In genomic region chr7:134996097-134996550, GRCh38 we compare ENCODE assay signal across 9 cellular contexts. TPM values are rescaled to one million over a fixed set of nuclear protein-coding genes. Genes with fewer than 3 reads are reported as not detected.
A peak's percentile ranks its signal among the peaks of the same experiment; 100 is the strongest.
DNase-seq lines count a peak whose midpoint lies in the region; ATAC-seq, FAIRE-seq and TF ChIP-seq lines count a peak whose summit lies in the region.
"Had no signal": no experiment of that assay in that cellular context is flagged by ENCODE, and none has a peak within 500 bp of the region (broad histone marks: within the 10 kb centered on the region; RNA-seq: fewer than 3 reads in every experiment).

No MANE protein-coding gene starts in this region.

- 27% methylated on average over 2 of the region's 2 CpGs for WGBS in K562 (ENCODE audit: insufficient coverage, low coverage, missing lambda C conversion rate)
- WGBS in aorta, 2 donors: 24 to 30% methylated on average over 2 of the region's 2 CpGs
- 96% methylated on average over 2 of the region's 2 CpGs for WGBS in mammary epithelial cell (ENCODE audit: low coverage, missing lambda C conversion rate)

- no peak for TF ChIP-seq RAD21 in K562 (CRISPR knock-in tag; conservative IDR thresholded peaks at IDR 0.05 in 1 of 2, IDR thresholded peaks at IDR 0.05 in 1 of 2)

- CTCF ChIA-PET in K562 (lab: Yijun Ruan, JAX; ENCODE audit: low intra/inter-chr PET ratio) (no interaction called here), mammary epithelial cell (lab: Charles Lee; ENCODE audit: low non-redundant PET) (no interaction called here)

- in situ Hi-C loops in K562 (cut with MboI) (no loop called here), mammary epithelial cell (cut with MboI; ENCODE audit: low sequenced_read_pairs in 2 of 2) (loop anchor here in 1 of 2 donors (25.0 kb wide), 1 partner anchor 166 kb away; the partner anchor contains the start of gene CYREN)

- peak overlapping the region; percentile 54 for H3K27ac ChIP-seq in cardiac muscle cell
- H3K27ac ChIP-seq in K562 (ENCODE audit: extremely low read depth, low read depth, low read length): no peak overlapping the region
- H3K27ac ChIP-seq in aorta (ENCODE audit: low read depth in 1 of 2, low read length in 2 of 2): peak overlapping the region; percentile 49 to 69
- no peak overlapping the region for H3K27ac ChIP-seq in mammary epithelial cell (ENCODE audit: insufficient read depth, low read depth, low read length)

- H3K4me2 ChIP-seq in K562 (ENCODE audit: insufficient read depth, low read length): no peak overlapping the region
- H3K4me2 ChIP-seq in mammary epithelial cell (ENCODE audit: insufficient read depth, low read depth, low read length): no peak overlapping the region

- H3K9me3 ChIP-seq in cardiac muscle cell (ENCODE audit: low read depth) (no peaks in the 10 kb centered on the region), K562 (replicated peaks; ENCODE audit: control insufficient read depth, insufficient read depth, low read depth, low read length) (no peaks in the 10 kb centered on the region), aorta (ENCODE audit: control insufficient read depth, low read length) (no peaks in the 10 kb centered on the region), mammary epithelial cell (replicated peaks; ENCODE audit: insufficient read depth, low read length) (no peaks in the 10 kb centered on the region)

- ATAC-seq in left cardiac atrium (no peak), HG03025 (IDR thresholded peaks at IDR 0.05; ENCODE audit: low FRiP score, unreplicated experiment) (peak; percentile 40), K562 (no peak), aorta (ENCODE audit: low FRiP score) (no peak)

- H3K27me3 ChIP-seq in cardiac muscle cell (no peaks in the 10 kb centered on the region), K562 (ENCODE audit: control insufficient read depth in 2 of 2, insufficient read depth in 2 of 2, low read length in 2 of 2) (no peaks in the 10 kb centered on the region; a peak in 1 of 5 replicates), aorta (ENCODE audit: control insufficient read depth in 1 of 2, insufficient read depth in 2 of 2, low read length in 1 of 2) (no peaks in the 10 kb centered on the region), mammary epithelial cell (ENCODE audit: insufficient read depth, low read length) (no peaks in the 10 kb centered on the region)

- DNase-seq in cardiac muscle cell (ENCODE audit: low read depth in 1 of 2, low spot score in 1 of 2): peak in 1 of 2 donors; percentile 38
- DNase-seq in left cardiac atrium: no peak
- DNase-seq in K562 (ENCODE audit: extremely low read depth in 1 of 4, low spot score in 3 of 4): no peak
- DNase-seq in aorta: no peak
- no peak for DNase-seq in NCI-H748 treated with DMSO at 0.1 percent for 48 hours (lab: John Stamatoyannopoulos, UW)
- DNase-seq in mammary epithelial cell: no peak
- no peak for DNase-seq in amygdala (lab: John Stamatoyannopoulos, UW)

- POLR2A ChIA-PET in K562 (lab: Yijun Ruan, JAX): interaction anchor here (1.2 kb wide), 1 partner anchor 8 kb away, joined by 4 read pairs; no protein-coding TSS in a partner anchor

- H3K36me3 ChIP-seq in cardiac muscle cell: no peaks in the 10 kb centered on the region
- peaks cover 5% of the 10 kb centered on the region; the same call in 2 of the 3 replicates for H3K36me3 ChIP-seq in K562 (ENCODE audit: control insufficient read depth, insufficient read depth, low read length)
- H3K36me3 ChIP-seq in aorta (ENCODE audit: control insufficient read depth in 1 of 2, insufficient read depth in 2 of 2, low read length in 1 of 2): no peaks in the 10 kb centered on the region
- no peaks in the 10 kb centered on the region for H3K36me3 ChIP-seq in mammary epithelial cell (ENCODE audit: insufficient read depth, low read length)

- FAIRE-seq in K562 (lab: Jason Lieb, UNC): no peak
- FAIRE-seq: islet of Langerhans had no signal

- H3K9ac ChIP-seq in K562 (ENCODE audit: insufficient read depth in 1 of 2, low read depth in 2 of 2, low read length in 2 of 2): no peak overlapping the region
- no peak overlapping the region for H3K9ac ChIP-seq in mammary epithelial cell (ENCODE audit: insufficient read depth, low read length)

- BruUV-seq in K562 (replicated peaks; lab: Mats Ljungman, UMichigan): no TSS peak
- no TSS peak for BruUV-seq in mammary epithelial cell (replicated peaks; lab: Mats Ljungman, UMichigan)

- H2AFZ ChIP-seq in K562 (ENCODE audit: low read depth, low read length) (no peak overlapping the region), mammary epithelial cell (ENCODE audit: low read depth, low read length) (no peak overlapping the region)

- peaks cover 18% of the 10 kb centered on the region for H3K4me1 ChIP-seq in cardiac muscle cell (ENCODE audit: low read depth)
- H3K4me1 ChIP-seq in K562 (replicated peaks in 1 of 2; ENCODE audit: control insufficient read depth in 2 of 2, insufficient read depth in 2 of 2, low read length in 2 of 2): peaks cover 0 to 12% of the 10 kb centered on the region in 2 experiments; a peak in 2 of 5 replicates
- H3K4me1 ChIP-seq in aorta (ENCODE audit: control insufficient read depth in 1 of 2, insufficient read depth in 2 of 2, low read length in 2 of 2): peaks cover 8 to 10% of the 10 kb centered on the region in 2 donors
- no peaks in the 10 kb centered on the region for H3K4me1 ChIP-seq in mammary epithelial cell (ENCODE audit: insufficient read depth, low read length)

- H3K79me2 ChIP-seq in K562 (ENCODE audit: control insufficient read depth, insufficient read depth, low read length) (no peaks in the 10 kb centered on the region), mammary epithelial cell (ENCODE audit: insufficient read depth, low read length) (no peaks in the 10 kb centered on the region)

- TF ChIP-seq EP300 in K562 (IDR thresholded peaks at IDR 0.05; ENCODE audit: low read length): no peak

- TF ChIP-seq POLR2A in K562 (conservative IDR thresholded peaks at IDR 0.05): no peak

- intact Hi-C loops in left cardiac atrium (cut with DNase I) (loop anchor here in 1 of 2 donors (10.0 kb wide), 1 partner anchor 169 kb away; no protein-coding TSS in a partner anchor), K562 (cut with micrococcal nuclease) (no loop called here), aorta (cut with DNase I) (no loop called here), mammary epithelial cell (cut with micrococcal nuclease) (no loop called here)

- H4K20me1 ChIP-seq in K562 (replicated peaks; ENCODE audit: control insufficient read depth, insufficient read depth, low read length) (no peaks in the 10 kb centered on the region), mammary epithelial cell (ENCODE audit: insufficient read depth, low read length) (no peaks in the 10 kb centered on the region)

- H3K9me1 ChIP-seq in K562 (ENCODE audit: control insufficient read depth, insufficient read depth, low read length): no peaks in the 10 kb centered on the region

- no peak for TF ChIP-seq CTCF in cardiac muscle cell (IDR thresholded peaks at IDR 0.05; ENCODE audit: low read depth, low read length)
- TF ChIP-seq CTCF in K562 (IDR thresholded peaks at IDR 0.05 in 2 of 3, conservative IDR thresholded peaks at IDR 0.05 in 1 of 3; ENCODE audit: insufficient read depth in 2 of 3, low read depth in 1 of 3, low read length in 3 of 3): no peak
- no peak for TF ChIP-seq CTCF in mammary epithelial cell (conservative IDR thresholded peaks at IDR 0.05 in 1 of 2, IDR thresholded peaks at IDR 0.05 in 1 of 2; ENCODE audit: extremely low read depth in 1 of 2, insufficient read depth in 1 of 2, low read depth in 1 of 2, low read length in 2 of 2)

- dilution Hi-C loops in mammary epithelial cell (cut with HindIII; ENCODE audit: low sequenced_read_pairs): no loop called here

- H3K4me3 ChIP-seq in cardiac muscle cell (no peak overlapping the region), K562 (no peak overlapping the region), aorta (ENCODE audit: low read length in 2 of 2) (no peak overlapping the region), mammary epithelial cell (replicated peaks in 1 of 3; ENCODE audit: insufficient read depth in 1 of 3, low read depth in 2 of 3, low read length in 3 of 3) (no peak overlapping the region)

TF ChIP-seq in K562, 482 proteins besides CTCF, POLR2A, EP300 and RAD21 (continues in another document):
- TF ChIP-seq PKNOX1 (IDR thresholded peaks at IDR 0.05): peak; percentile 29; the same call in 1 of the 2 replicates

RNA-seq across cellular contexts. Expression of gene AGBL3, which starts 9.8 kb away (rescaled TPM):
- total RNA-seq in cardiac muscle cell: 1.4 and 1.7 TPM in 2 replicates
- polyA plus RNA-seq in cardiac muscle cell: 3.8 and 6.6 TPM in 2 replicates
- 1 to 10 TPM; 1.7 to 2.1 TPM for total RNA-seq in left cardiac atrium
- total RNA-seq in K562 (2011; cell fraction: chromatin; rRNA removed; ENCODE audit: low replicate concordance): 3.1 and 5.6 TPM in 2 replicates
- total RNA-seq in K562 (2011; cell fraction: nucleolus; rRNA removed): 0.92 and 1.2 TPM in 2 replicates
- 3.9 and 6.5 TPM in 2 replicates for total RNA-seq in K562 (2011; cell fraction: nucleoplasm; rRNA removed)
- 0.54 and 0.73 TPM in 2 replicates for total RNA-seq in K562 (2014; rRNA removed)
- total RNA-seq in K562 (2014; rRNA removed; fragmentation: Illumina TruSeq; extraction: Trizol): 1.7 and 2.4 TPM in 2 replicates
- 1.5 and 1.8 TPM in 2 replicates for total RNA-seq in K562 (2015; rRNA removed; fragmentation: Illumina TruSeq; extraction: Trizol)
- 2.1 and 2.9 TPM in 2 replicates for total RNA-seq in K562 (2021)
- polyA plus RNA-seq in K562 (2011; rRNA removed): 1.9 and 2.5 TPM in 2 replicates
- 0.51 and 0.66 TPM in 2 replicates for polyA plus RNA-seq in K562 (2011; cell fraction: cytosol; rRNA removed)
- 1.7 and 1.9 TPM in 2 replicates for polyA plus RNA-seq in K562 (2011; cell fraction: nucleus; rRNA removed)
- polyA plus RNA-seq in K562 (2012): 0.98 and 2.4 TPM in 2 replicates
- polyA plus RNA-seq in K562 (2014; fragmentation: Illumina TruSeq; extraction: Trizol): 2.0 TPM in 2 replicates
- under 1 TPM; 0.71 to 0.75 TPM for polyA plus RNA-seq in K562 (2014; fragmentation: Nextera tagmentation; extraction: Ambion mirVana)
- 1.4 and 1.8 TPM in 2 replicates for polyA plus RNA-seq in K562 (2014; rRNA removed)
- 1.5 and 1.6 TPM in 2 replicates for polyA minus RNA-seq in K562 (2011; rRNA and poly(A)+ RNA removed)
- polyA minus RNA-seq in K562 (2011; cell fraction: cytosol; rRNA and poly(A)+ RNA removed): not detected in 2 replicates
- 2.0 and 4.6 TPM in 2 replicates for polyA minus RNA-seq in K562 (2011; cell fraction: nucleus; rRNA and poly(A)+ RNA removed)
- total RNA-seq in aorta: 1 to 10 TPM; 2.5 to 8.8 TPM
- polyA plus RNA-seq in aorta: 1 to 10 TPM; 2.6 to 3.7 TPM
- total RNA-seq in mammary epithelial cell: 1 to 10 TPM in 1 of 2 donors, under 1 TPM in 1; 0.61 to 1.2 TPM
- 0.42 TPM for polyA plus RNA-seq in mammary epithelial cell
- polyA minus RNA-seq in mammary epithelial cell: not detected

Comparison
In these comparisons a context has a peak if more than half of its experiments do, and no peak if none do; other contexts are left out.
1. H3K27ac ChIP-seq: peak in cardiac muscle cell (single experiment) and aorta (2 of 2); none in K562 (single experiment) and mammary epithelial cell (single experiment).